Comparison of ENCODE assay signal across 1 cellular context in genomic region chr16:55965099-55965498, GRCh38.
TF ChIP-seq lines count a peak whose summit lies in the region.

No MANE protein-coding gene starts in this region.

TF ChIP-seq in HepG2, 621 proteins besides CTCF, POLR2A, EP300 and RAD21:
- no peak for TF ChIP-seq NFAT5 (CRISPR knock-in tag; IDR thresholded peaks at IDR 0.05)
- TF ChIP-seq ATF7 (IDR thresholded peaks at IDR 0.05) = 0 out of 2 replicates have a peak, but pooled peaks have one; percentile 37
- no peak for TF ChIP-seq ATF7 (CRISPR knock-in tag; IDR thresholded peaks at IDR 0.05)
